ENCODE assay signal across 1 cellular context in genomic region chr3:59857589-59858346, GRCh38.
TF ChIP-seq lines count a peak whose summit lies in the region.

No MANE protein-coding gene starts in this region.

TF ChIP-seq in GM12878, 131 proteins besides CTCF, POLR2A, EP300 and RAD21 (continued from another document):
- no peak for TF ChIP-seq ZBTB11 (CRISPR knock-in tag; IDR thresholded peaks at IDR 0.05)
- TF ChIP-seq MXI1 (IDR thresholded peaks at IDR 0.05; ENCODE audit: low read depth, low read length), result no peak
- no peak for TF ChIP-seq CHD1 (IDR thresholded peaks at IDR 0.05; ENCODE audit: low read depth, low read length)
- no peak for TF ChIP-seq NFIC (IDR thresholded peaks at IDR 0.05; ENCODE audit: low read depth, low read length)
- TF ChIP-seq SMC3 (IDR thresholded peaks at IDR 0.05; ENCODE audit: borderline replicate concordance, low read length), result peak; percentile 97
- TF ChIP-seq BRCA1 (IDR thresholded peaks at IDR 0.05; ENCODE audit: low read depth, low read length), result no peak
- no peak for TF ChIP-seq IRF5 (IDR thresholded peaks at IDR 0.05; ENCODE audit: borderline replicate concordance)
- TF ChIP-seq E2F4 (IDR thresholded peaks at IDR 0.05; ENCODE audit: low read depth, low read length), result no peak
- no peak for TF ChIP-seq GATAD2B (conservative IDR thresholded peaks at IDR 0.05; ENCODE audit: low read depth)
- TF ChIP-seq ATF7 (IDR thresholded peaks at IDR 0.05; ENCODE audit: low read depth), result peak; percentile 98
- no peak for TF ChIP-seq ESRRA (IDR thresholded peaks at IDR 0.05; ENCODE audit: low read length)
- TF ChIP-seq RUNX3 (IDR thresholded peaks at IDR 0.05; ENCODE audit: low read length), result 0 out of 2 replicates have a peak, but pooled peaks have one; percentile 19
- TF ChIP-seq USF2 (IDR thresholded peaks at IDR 0.05; ENCODE audit: borderline replicate concordance, low read depth, low read length), result no peak
- TF ChIP-seq GABPA (IDR thresholded peaks at IDR 0.05; ENCODE audit: low read depth), result no peak
- TF ChIP-seq TBL1XR1 (IDR thresholded peaks at IDR 0.05; ENCODE audit: low read depth, low read length), result no peak
- no peak for TF ChIP-seq SREBF1 (IDR thresholded peaks at IDR 0.05; ENCODE audit: low read length)
- TF ChIP-seq ZNF274 (IDR thresholded peaks at IDR 0.05; ENCODE audit: insufficient read depth, insufficient read length), result no peak
- no peak for TF ChIP-seq EED (IDR thresholded peaks at IDR 0.05; ENCODE audit: low read depth)
- TF ChIP-seq YBX1 (IDR thresholded peaks at IDR 0.05), result no peak
- no peak for TF ChIP-seq PRDM15 (CRISPR knock-in tag; IDR thresholded peaks at IDR 0.05)
- no peak for TF ChIP-seq NRF1 (conservative IDR thresholded peaks at IDR 0.05; ENCODE audit: low read depth, low read length)
- TF ChIP-seq CEBPB (IDR thresholded peaks at IDR 0.05; ENCODE audit: borderline replicate concordance in 1 of 2, low read depth in 2 of 2, low read length in 2 of 2), result no peak
- 0 out of 2 replicates have a peak, but pooled peaks have one; percentile 28 for TF ChIP-seq NBN (IDR thresholded peaks at IDR 0.05)
- no peak for TF ChIP-seq NR2F1 (conservative IDR thresholded peaks at IDR 0.05)
- TF ChIP-seq IKZF2 (IDR thresholded peaks at IDR 0.05), result no peak
- TF ChIP-seq POU2F2 (IDR thresholded peaks at IDR 0.05; ENCODE audit: borderline replicate concordance, low read depth, low read length), result 0 out of 3 replicates have a peak, but pooled peaks have one; percentile 28
- no peak for TF ChIP-seq STAT1 (conservative IDR thresholded peaks at IDR 0.05)
- no peak for TF ChIP-seq FOXK2 (IDR thresholded peaks at IDR 0.05)
- TF ChIP-seq MYC (IDR thresholded peaks at IDR 0.05; ENCODE audit: insufficient read depth, insufficient read length, insufficient replicate concordance, low read length, severe bottlenecking), result no peak
- TF ChIP-seq DPF2 (IDR thresholded peaks at IDR 0.05), result no peak
- TF ChIP-seq ATF3 (IDR thresholded peaks at IDR 0.05; ENCODE audit: borderline replicate concordance, extremely low read depth, low read depth, low read length), result no peak
- TF ChIP-seq FOS (IDR thresholded peaks at IDR 0.05; ENCODE audit: borderline replicate concordance, extremely low read depth, insufficient read length), result no peak
- no peak for TF ChIP-seq IRF4 (IDR thresholded peaks at IDR 0.05; ENCODE audit: low read depth, low read length)
- TF ChIP-seq RB1 (IDR thresholded peaks at IDR 0.05; ENCODE audit: borderline replicate concordance), result no peak
- no peak for TF ChIP-seq ZNF207 (IDR thresholded peaks at IDR 0.05; ENCODE audit: borderline replicate concordance)
- TF ChIP-seq HSF1 (IDR thresholded peaks at IDR 0.05; ENCODE audit: low read depth, low read length), result no peak
- no peak for TF ChIP-seq USF1 (IDR thresholded peaks at IDR 0.05; ENCODE audit: borderline replicate concordance, extremely low read length, insufficient read depth, low read depth, low read length)
- no peak for TF ChIP-seq PML (IDR thresholded peaks at IDR 0.05; ENCODE audit: low read length)
